Comparison of ENCODE assay signal across 9 cellular contexts in genomic region chr5:39194466-39195136, GRCh38. TPM values are rescaled to one million over a fixed set of nuclear protein-coding genes. Genes with fewer than 3 reads are reported as not detected.
A peak's percentile ranks its signal among the peaks of the same experiment; 100 is the strongest.
DNase-seq lines count a peak whose midpoint lies in the region; ATAC-seq and TF ChIP-seq lines count a peak whose summit lies in the region.
"Had no signal": no experiment of that assay in that cellular context is flagged by ENCODE, and none has a peak within 500 bp of the region (broad histone marks: within the 10 kb centered on the region; RNA-seq: fewer than 3 reads in every experiment).

No MANE protein-coding gene starts in this region.

- no peaks in the 10 kb centered on the region for H4K20me1 ChIP-seq in fibroblast of lung (ENCODE audit: control insufficient read depth, extremely low read depth, insufficient read depth, low read length)

- intact Hi-C loops in activated naive CD4-positive, alpha-beta T cell treated with anti-CD3 and anti-CD28 coated beads for 36 hours (cut with micrococcal nuclease): loop anchor here (2.0 kb wide), 1 partner anchor 16 kb away; no protein-coding TSS in a partner anchor
- intact Hi-C loops in thyroid gland (cut with DNase I): no loop called here

- no peaks in the 10 kb centered on the region for H3K9me3 ChIP-seq in fibroblast of lung (ENCODE audit: control insufficient read depth, insufficient read depth, low read depth, low read length)
- no peaks in the 10 kb centered on the region for H3K9me3 ChIP-seq in thyroid gland
- no peaks in the 10 kb centered on the region for H3K9me3 ChIP-seq in SJCRH30 (replicated peaks)

- TF ChIP-seq CTCF in fibroblast of lung (conservative IDR thresholded peaks at IDR 0.05 in 1 of 2, IDR thresholded peaks at IDR 0.05 in 1 of 2; ENCODE audit: low read depth in 1 of 2, low read length in 2 of 2) (no peak), thyroid gland (IDR thresholded peaks at IDR 0.05) (no peak)

- H3K27me3 ChIP-seq in fibroblast of lung (ENCODE audit: control insufficient read depth, insufficient read depth, low read length) (peaks cover 15% of the 10 kb centered on the region), thyroid gland (no peaks in the 10 kb centered on the region), SJCRH30 (peaks cover 13% of the 10 kb centered on the region)

- no peak for TF ChIP-seq POLR2A in thyroid gland (IDR thresholded peaks at IDR 0.05)

- ATAC-seq in T-cell (replicated peaks in 1 of 4): no peak
- no peak for ATAC-seq in HG03097 (IDR thresholded peaks at IDR 0.05; ENCODE audit: low FRiP score, unreplicated experiment)

- H2AFZ ChIP-seq in fibroblast of lung (ENCODE audit: low read length): no peak overlapping the region

- POLR2A ChIA-PET in T-cell (lab: Charles Lee): interaction anchor here in 1 of 2 donors (0.8 kb wide), 1 partner anchor 12 kb away, joined by 3 read pairs; no protein-coding TSS in a partner anchor

- H3K4me1 Mint-ChIP-seq in activated naive CD4-positive, alpha-beta T cell treated with anti-CD3 and anti-CD28 coated beads for 36 hours (ENCODE audit: low read depth): peaks cover 62% of the 10 kb centered on the region
- peaks cover 72 to 76% (median 75%) of the 10 kb centered on the region in 3 donors for H3K4me1 Mint-ChIP-seq in T-cell

- H3K36me3 ChIP-seq in fibroblast of lung (ENCODE audit: control insufficient read depth, insufficient read depth, low read length) (no peaks in the 10 kb centered on the region), thyroid gland (no peaks in the 10 kb centered on the region), SJCRH30 (no peaks in the 10 kb centered on the region)

- H3K27ac ChIP-seq in fibroblast of lung (ENCODE audit: insufficient read depth, low read length): no peak overlapping the region
- no peak overlapping the region for H3K27ac ChIP-seq in thyroid gland
- no peak overlapping the region for H3K27ac ChIP-seq in SJCRH30

- no peaks in the 10 kb centered on the region for H3K9me3 Mint-ChIP-seq in activated naive CD4-positive, alpha-beta T cell treated with anti-CD3 and anti-CD28 coated beads for 36 hours
- H3K9me3 Mint-ChIP-seq in T-cell: no peaks in the 10 kb centered on the region

- H3K4me3 Mint-ChIP-seq in activated naive CD4-positive, alpha-beta T cell treated with anti-CD3 and anti-CD28 coated beads for 36 hours: peak overlapping the region; percentile 76
- H3K4me3 Mint-ChIP-seq in T-cell: peak overlapping the region; percentile 74 to 95 (median 74)

- H3K27ac Mint-ChIP-seq in activated naive CD4-positive, alpha-beta T cell treated with anti-CD3 and anti-CD28 coated beads for 36 hours: peak overlapping the region; percentile 93
- H3K27ac Mint-ChIP-seq in T-cell: peak overlapping the region; percentile 94 to 98

- H3K4me1 ChIP-seq in fibroblast of lung (ENCODE audit: control insufficient read depth, extremely low read depth, insufficient read depth, low read length) (no peaks in the 10 kb centered on the region), thyroid gland (peaks cover 15 to 18% of the 10 kb centered on the region in 2 donors), SJCRH30 (peaks cover 6% of the 10 kb centered on the region; the same call in 1 of the 2 replicates)

- H3K36me3 Mint-ChIP-seq in activated naive CD4-positive, alpha-beta T cell treated with anti-CD3 and anti-CD28 coated beads for 36 hours (ENCODE audit: low read depth): peaks cover 22% of the 10 kb centered on the region
- H3K36me3 Mint-ChIP-seq in T-cell: peaks cover 40% of the 10 kb centered on the region

- CTCF ChIA-PET in activated naive CD4-positive, alpha-beta T cell treated with anti-CD3 and anti-CD28 coated beads for 36 hours (lab: Charles Lee): interaction anchor here (0.9 to 4.3 kb wide), 11 partner anchors 9 to 88 kb away, joined by 3 to 22 read pairs (median 10); no protein-coding TSS in a partner anchor
- CTCF ChIA-PET in T-cell (lab: Charles Lee): interaction anchor here (1.1 to 4.5 kb wide), 8 partner anchors 9 to 88 kb away, joined by 3 to 23 read pairs (median 6); partner anchors contain the start of gene FYB1 (in 1 of the 2)

- no peak overlapping the region for H3K4me2 ChIP-seq in fibroblast of lung (ENCODE audit: extremely low read depth, insufficient read depth, low read length)

- no peaks in the 10 kb centered on the region for H3K27me3 Mint-ChIP-seq in activated naive CD4-positive, alpha-beta T cell treated with anti-CD3 and anti-CD28 coated beads for 36 hours (ENCODE audit: low read depth)
- no peaks in the 10 kb centered on the region for H3K27me3 Mint-ChIP-seq in T-cell

- H3K79me2 ChIP-seq in fibroblast of lung (ENCODE audit: control insufficient read depth, insufficient read depth, low read length): no peaks in the 10 kb centered on the region

- DNase-seq in activated naive CD4-positive, alpha-beta T cell treated with anti-CD3 and anti-CD28 coated beads for 36 hours: no peak
- no peak for DNase-seq in activated naive CD4-positive, alpha-beta T cell treated with anti-CD3 and anti-CD28 coated beads, Interleukin-2, amount 50 U/mL, for 16 hours
- no peak for DNase-seq in T-cell
- DNase-seq in fibroblast of lung (ENCODE audit: low read depth in 2 of 2): peak; percentile 68 to 72
- peak; percentile 62 to 73 for DNase-seq in thyroid gland
- no peak for DNase-seq in SJCRH30
- DNase-seq in dermis blood vessel endothelial cell: no peak
- DNase-seq: NCI-H1092 treated with DMSO at 0.1 percent for 48 hours had no signal

- H3K4me3 ChIP-seq in fibroblast of lung (replicated peaks in 1 of 4; ENCODE audit: control extremely low read depth in 1 of 4, insufficient read depth in 1 of 4, low read depth in 3 of 4, low read length in 4 of 4) (no peak overlapping the region), thyroid gland (replicated peaks in 1 of 3) (no peak overlapping the region), SJCRH30 (no peak overlapping the region)

- H3K9ac ChIP-seq in fibroblast of lung (ENCODE audit: insufficient read depth, low read length): no peak overlapping the region

- 46 to 57% methylated on average over 11 of the region's 11 CpGs for WGBS in thyroid gland, 2 donors

RNA-seq across cellular contexts. Expression of gene FYB1, which starts 24.8 kb away (rescaled TPM):
- total RNA-seq in activated naive CD4-positive, alpha-beta T cell treated with anti-CD3 and anti-CD28 coated beads for 36 hours: 100 to 1,000 TPM; 129 TPM
- total RNA-seq in T-cell: 100 to 1,000 TPM; 372 to 769 (median 428) TPM
- total RNA-seq in fibroblast of lung: under 0.01 TPM in 1 of 2 replicates, not detected in the other
- not detected in 2 replicates for polyA plus RNA-seq in fibroblast of lung
- polyA plus RNA-seq in fibroblast of lung (2012): not detected in 2 replicates
- not detected in 2 replicates for polyA minus RNA-seq in fibroblast of lung (ENCODE audit: low replicate concordance)
- total RNA-seq in thyroid gland: 10 to 100 TPM in 1 of 4 donors, 1 to 10 TPM in 3; 2.4 to 15.6 (median 3.7) TPM
- total RNA-seq in SJCRH30 (2014; rRNA removed; shearing (Covaris generic)): 0.05 TPM in 1 of 2 replicates, not detected in the other
- total RNA-seq in dermis blood vessel endothelial cell: not detected in 2 replicates

Comparison
In these comparisons a context has a peak if more than half of its experiments do, and no peak if none do; other contexts are left out.
1. DNase-seq: peak in fibroblast of lung (2 of 2) and thyroid gland (2 of 2); none in activated naive CD4-positive, alpha-beta T cell treated with anti-CD3 and anti-CD28 coated beads for 36 hours (single experiment), activated naive CD4-positive, alpha-beta T cell treated with anti-CD3 and anti-CD28 coated beads, Interleukin-2, amount 50 U/mL, for 16 hours (single experiment), T-cell (0 of 34), SJCRH30 (0 of 2) and dermis blood vessel endothelial cell (single experiment).
2. RNA of gene FYB1, which starts 24.8 kb away (total RNA-seq): 372 to 769 TPM in T-cell and 129 TPM in activated naive CD4-positive, alpha-beta T cell treated with anti-CD3 and anti-CD28 coated beads for 36 hours; 2.4 to 15.6 TPM in thyroid gland, under 0.01 TPM in fibroblast of lung, 0.05 TPM in SJCRH30 and not detected in dermis blood vessel endothelial cell; every median in the first group is over 4 times any median in the second.